In genomic region chr12:54214553-54215374, GRCh38 we compare ENCODE assay signal across 1 cellular context.
TF ChIP-seq lines count a peak whose summit lies in the region.

No MANE protein-coding gene starts in this region.

TF ChIP-seq in H1, 55 proteins besides CTCF, POLR2A, EP300 and RAD21 (continued from another document):
- TF ChIP-seq ATF3 (IDR thresholded peaks at IDR 0.05; ENCODE audit: insufficient read depth, low read depth, low read length) = peak; percentile 65; the same call in 1 of the 2 replicates
- no peak for TF ChIP-seq SIX5 (IDR thresholded peaks at IDR 0.05; ENCODE audit: low read depth, low read length)
